Comparison of ENCODE assay signal across 11 cellular contexts in genomic region chr21:26449161-26449560, GRCh38.
DNase-seq lines count a peak whose midpoint lies in the region; ATAC-seq and TF ChIP-seq lines count a peak whose summit lies in the region.
"Had no signal": no experiment of that assay in that cellular context is flagged by ENCODE, and none has a peak within 500 bp of the region (broad histone marks: within the 10 kb centered on the region; RNA-seq: fewer than 3 reads in every experiment).

No MANE protein-coding gene starts in this region.

- no peaks in the 10 kb centered on the region for H3K9me3 ChIP-seq in IMR-90 (ENCODE audit: control insufficient read depth, insufficient read depth, low read length)
- H3K9me3 ChIP-seq: psoas muscle had no signal

- no peak overlapping the region for H4K8ac ChIP-seq in IMR-90 (ENCODE audit: low read depth in 2 of 2, low read length in 2 of 2)

- no peak for TF ChIP-seq POLR2A in IMR-90 (IDR thresholded peaks at IDR 0.05; ENCODE audit: low read depth, low read length)

- H4K91ac ChIP-seq in IMR-90 (ENCODE audit: insufficient read depth, low read depth, low read length) = no peak overlapping the region

- WGBS in IMR-90 (ENCODE audit: extremely low coverage in 2 of 2, insufficient read length in 1 of 2), 2 experiments = no CpG with 5 or more reads among the region's 5 CpGs

- no peaks in the 10 kb centered on the region for H3K79me1 ChIP-seq in IMR-90 (ENCODE audit: low read depth in 1 of 2, low read length in 2 of 2)

- no peak overlapping the region for H2BK120ac ChIP-seq in IMR-90 (ENCODE audit: low read depth, low read length)

- dilution Hi-C loops in IMR-90 (cut with HindIII; ENCODE audit: low sequenced_read_pairs, unreplicated experiment) = no loop called here

- no peak overlapping the region for H2AFZ ChIP-seq in IMR-90 (replicated peaks; ENCODE audit: low read length, poor library complexity)

- ATAC-seq in IMR-90 (ENCODE audit: low read depth) (peak; percentile 56), left ventricle myocardium superior (peak; percentile 71)
- ATAC-seq: HepG2 had no signal

- no peaks in the 10 kb centered on the region for H3K36me3 Mint-ChIP-seq in chondrocyte (ENCODE audit: low read depth)

- in situ Hi-C loops in IMR-90 (cut with MboI; ENCODE audit: low sequenced_read_pairs) = no loop called here

- no peak for TF ChIP-seq RAD21 in IMR-90 (IDR thresholded peaks at IDR 0.05; ENCODE audit: low read length)

- peak overlapping the region; percentile 85 for H3K27ac Mint-ChIP-seq in chondrocyte (ENCODE audit: unreplicated experiment)

- no peak overlapping the region for H3K14ac ChIP-seq in IMR-90 (replicated peaks; ENCODE audit: low read depth, low read length)

- no peaks in the 10 kb centered on the region for H3K9me3 Mint-ChIP-seq in chondrocyte (ENCODE audit: low read depth)

- no TSS peak for BruUV-seq in IMR-90 (replicated peaks; lab: Mats Ljungman, UMichigan)

- TF ChIP-seq CTCF in IMR-90 (conservative IDR thresholded peaks at IDR 0.05; ENCODE audit: low read depth, low read length) = no peak
- no peak for TF ChIP-seq CTCF in chondrocyte (IDR thresholded peaks at IDR 0.05)
- TF ChIP-seq CTCF in GM20000 (IDR thresholded peaks at IDR 0.05; ENCODE audit: extremely low read depth, missing control alignments) = no peak

- no peak overlapping the region for H3K27ac ChIP-seq in IMR-90 (ENCODE audit: insufficient read depth, low read length)
- H3K27ac ChIP-seq in substantia nigra (ENCODE audit: low read depth, low read length, poor library complexity, severe bottlenecking) = peak overlapping the region; percentile 42
- H3K27ac ChIP-seq: psoas muscle had no signal

- no peak overlapping the region for H3K9ac ChIP-seq in IMR-90 (ENCODE audit: low read depth, low read length)

- H3K27me3 Mint-ChIP-seq in chondrocyte (ENCODE audit: low read depth) = no peaks in the 10 kb centered on the region

- no peaks in the 10 kb centered on the region for H4K20me1 ChIP-seq in IMR-90 (ENCODE audit: insufficient read depth, low read length)

- H4K5ac ChIP-seq in IMR-90 (ENCODE audit: low read depth, low read length) = no peak overlapping the region

- H2AK5ac ChIP-seq in IMR-90 (ENCODE audit: low read depth, low read length) = no peak overlapping the region

- no peak overlapping the region for H2BK15ac ChIP-seq in IMR-90 (ENCODE audit: low read depth, low read length)

- CTCF ChIA-PET in IMR-90 (lab: Yijun Ruan, JAX) = no interaction called here

- H3K18ac ChIP-seq in IMR-90 (ENCODE audit: low read depth, low read length) = no peak overlapping the region

- no peak overlapping the region for H3K4me3 Mint-ChIP-seq in chondrocyte (ENCODE audit: unreplicated experiment)

- no peak overlapping the region for H2AK9ac ChIP-seq in IMR-90 (replicated peaks; ENCODE audit: low read depth, low read length, poor library complexity)

- H2BK5ac ChIP-seq in IMR-90 (ENCODE audit: low read depth, low read length, poor library complexity, severe bottlenecking) = no peak overlapping the region

- no peak overlapping the region for H2BK20ac ChIP-seq in IMR-90 (ENCODE audit: low read depth, low read length)

- H3K4me1 Mint-ChIP-seq in chondrocyte (ENCODE audit: low read depth) = peaks cover 28% of the 10 kb centered on the region

- no peaks in the 10 kb centered on the region for H3K27me3 ChIP-seq in IMR-90 (ENCODE audit: control insufficient read depth, insufficient read depth, low read length)

- H3K4me3 ChIP-seq in IMR-90 (ENCODE audit: insufficient read depth, low read depth, low read length) = no peak overlapping the region
- H3K4me3 ChIP-seq: psoas muscle had no signal

- POLR2A ChIA-PET in IMR-90 (lab: Charles Lee; ENCODE audit: unreplicated experiment) = no interaction called here

- H3K4me1 ChIP-seq in IMR-90 (ENCODE audit: control insufficient read depth, insufficient read depth, low read length) = no peaks in the 10 kb centered on the region
- H3K4me1 ChIP-seq: psoas muscle had no signal

- H3K9me1 ChIP-seq in IMR-90 (ENCODE audit: insufficient read depth, low read length) = no peaks in the 10 kb centered on the region

- no peaks in the 10 kb centered on the region for H3K36me3 ChIP-seq in IMR-90 (ENCODE audit: control insufficient read depth, insufficient read depth, low read length)

- H3K4ac ChIP-seq in IMR-90 (ENCODE audit: low read depth, low read length) = no peak overlapping the region

- peak; percentile 43 for DNase-seq in IMR-90
- DNase-seq in chondrocyte (ENCODE audit: low spot score) = no peak
- no peak for DNase-seq in left ventricle myocardium superior
- peak in 6 of 49 donors; percentile 3 to 48 (median 17) for DNase-seq in substantia nigra (lab: John Stamatoyannopoulos, UW)
- no peak for DNase-seq in GM20000 (ENCODE audit: low spot score)
- no peak for DNase-seq in activated gamma-delta T cell treated with Interleukin-2 at 50 U/mL for 16 hours
- DNase-seq in stimulated activated CD4-positive, alpha-beta T cell treated with anti-CD3 and anti-CD28 coated beads, Interleukin-4, amount 100 ng/mL, for 24 hours = no peak
- DNase-seq: activated CD4-positive, alpha-beta T cell treated with anti-CD3 and anti-CD28 coated beads for 48 hours; NCI-H1436 treated with DMSO at 0.1 percent for 48 hours; psoas muscle had no signal

- no peak overlapping the region for H3K23ac ChIP-seq in IMR-90 (ENCODE audit: low read depth, low read length)

- no peak overlapping the region for H3K56ac ChIP-seq in IMR-90 (ENCODE audit: extremely low read depth, insufficient read depth, low read length)

- no peak overlapping the region for H3K4me2 ChIP-seq in IMR-90 (ENCODE audit: low read depth, low read length)

- intact Hi-C loops in IMR-90 (cut with micrococcal nuclease) = no loop called here
- intact Hi-C loops in left ventricle myocardium superior (cut with micrococcal nuclease) = no loop called here

TF ChIP-seq in IMR-90, 13 proteins besides CTCF, POLR2A, EP300 and RAD21:
- no peak for TF ChIP-seq MAZ (IDR thresholded peaks at IDR 0.05; ENCODE audit: borderline replicate concordance, low read depth, low read length)
- TF ChIP-seq RFX5 (IDR thresholded peaks at IDR 0.05; ENCODE audit: low read depth, low read length) = no peak
- TF ChIP-seq CEBPB (IDR thresholded peaks at IDR 0.05; ENCODE audit: low read depth, low read length) = no peak
- no peak for TF ChIP-seq MAFK (IDR thresholded peaks at IDR 0.05; ENCODE audit: low read depth, low read length)
- TF ChIP-seq CHD1 (IDR thresholded peaks at IDR 0.05; ENCODE audit: low read depth, low read length) = no peak
- TF ChIP-seq NFE2L2 (IDR thresholded peaks at IDR 0.05; ENCODE audit: low read depth, low read length) = no peak
- TF ChIP-seq, protein P1, sequence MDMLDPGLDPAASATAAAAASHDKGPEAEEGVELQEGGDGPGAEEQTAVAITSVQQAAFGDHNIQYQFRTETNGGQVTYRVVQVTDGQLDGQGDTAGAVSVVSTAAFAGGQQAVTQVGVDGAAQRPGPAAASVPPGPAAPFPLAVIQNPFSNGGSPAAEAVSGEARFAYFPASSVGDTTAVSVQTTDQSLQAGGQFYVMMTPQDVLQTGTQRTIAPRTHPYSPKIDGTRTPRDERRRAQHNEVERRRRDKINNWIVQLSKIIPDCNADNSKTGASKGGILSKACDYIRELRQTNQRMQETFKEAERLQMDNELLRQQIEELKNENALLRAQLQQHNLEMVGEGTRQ (IDR thresholded peaks at IDR 0.05; ENCODE audit: low read depth, low read length) = no peak
- no peak for TF ChIP-seq MXI1 (IDR thresholded peaks at IDR 0.05; ENCODE audit: borderline replicate concordance, low read depth, low read length)
- no peak for TF ChIP-seq SMC3 (IDR thresholded peaks at IDR 0.05; ENCODE audit: low read depth, low read length)
- TF ChIP-seq ELK1 (IDR thresholded peaks at IDR 0.05; ENCODE audit: borderline replicate concordance, low read depth, low read length) = no peak
- TF ChIP-seq BHLHE40 (IDR thresholded peaks at IDR 0.05; ENCODE audit: low read depth, low read length) = no peak
- TF ChIP-seq RCOR1 (IDR thresholded peaks at IDR 0.05; ENCODE audit: insufficient replicate concordance, low read length) = no peak
- no peak for TF ChIP-seq FOS (IDR thresholded peaks at IDR 0.05; ENCODE audit: low read depth, low read length)
